ENCODE assay signal across 18 cellular contexts in genomic region chr5:16879650-16880049, GRCh38. TPM values are rescaled to one million over a fixed set of nuclear protein-coding genes. Genes with fewer than 3 reads are reported as not detected.
"Had no signal": no experiment of that assay in that cellular context is flagged by ENCODE, and none has a peak within 500 bp of the region (broad histone marks: within the 10 kb centered on the region; RNA-seq: fewer than 3 reads in every experiment).

No MANE protein-coding gene starts in this region.

- H2AFZ ChIP-seq: parathyroid adenoma had no signal

- H3K27ac ChIP-seq: parathyroid adenoma, tibial nerve had no signal

- H3K9me3 ChIP-seq: tibial nerve had no signal

- DNase-seq: activated B cell treated with CpG ODN at 0.5 μM for 24 hours; activated CD4-positive, alpha-beta T cell treated with anti-CD3 and anti-CD28 coated beads, Interleukin-2, amount 10 ng/mL, durations not matched to agents 7 days and 5 days; activated CD8-positive, alpha-beta memory T cell treated with anti-CD3 and anti-CD28 coated beads, Interleukin-2, amount 50 U/mL, for 48 hours; activated gamma-delta T cell; activated T-cell treated with anti-CD3 and anti-CD28 coated beads, Interleukin-2, amount 50 U/mL, for 72 hours; central memory CD4-positive, alpha-beta T cell; cortex of kidney; effector CD4-positive, alpha-beta T cell; foreskin melanocyte; immature natural killer cell; retina; stimulated activated CD4-positive, alpha-beta T cell treated with anti-CD3 and anti-CD28 coated beads, Interleukin-2, amount 100 ng/mL, for 48 hours; T-helper 17 cell had no signal

- H3K27me3 ChIP-seq: tibial nerve had no signal

- H3K79me2 ChIP-seq: parathyroid adenoma had no signal

- FAIRE-seq: TTC549 had no signal

- H3K4me3 ChIP-seq: tibial nerve had no signal

- H3K4me1 ChIP-seq: parathyroid adenoma, tibial nerve had no signal

- ATAC-seq: activated naive CD4-positive, alpha-beta T cell treated with anti-CD3 and anti-CD28 coated beads, Interleukin-2, amount 50 U/mL, for 72 hours; activated T-cell treated with anti-CD3 and anti-CD28 coated beads, Interleukin-2, amount 50 U/mL, for 72 hours; stimulated activated memory B cell treated with anti-CD40 and anti-IgM and Interleukin-4, amounts not matched to agents 10 μg/mL and 1 μg/mL and 100 μg/mL, for 72 hours; T-helper 17 cell had no signal

RNA-seq across cellular contexts. Expression of gene MYO10, which starts 56.4 kb away (rescaled TPM):
- polyA plus RNA-seq: immature natural killer cell had no signal
